In the genomic region with DNA sequence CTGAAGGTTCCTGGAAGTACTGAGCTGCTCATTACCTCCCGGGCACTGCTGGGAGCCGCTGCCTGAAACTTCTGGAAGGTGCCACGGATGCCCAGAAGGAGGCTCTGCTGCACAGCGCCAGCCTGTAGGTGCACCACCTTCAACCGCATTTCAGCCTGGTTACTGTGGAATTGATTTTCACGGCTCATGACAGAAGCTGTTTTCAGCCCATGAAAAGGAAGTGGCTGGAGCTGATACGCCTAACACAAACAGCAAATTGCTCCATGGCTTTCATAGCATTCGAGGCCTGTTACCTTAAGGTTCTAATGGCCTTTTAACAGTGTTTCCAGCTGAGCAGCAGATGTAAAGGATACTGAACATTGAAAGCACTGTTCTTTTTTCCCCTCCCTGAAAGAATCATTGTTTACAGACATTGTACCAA, we compare ENCODE assay signal across 8 cellular contexts. TPM values are rescaled to one million over a fixed set of nuclear protein-coding genes. Genes with fewer than 3 reads are reported as not detected.
DNase-seq lines count a peak whose midpoint lies in the region; ATAC-seq and TF ChIP-seq lines count a peak whose summit lies in the region.

No MANE protein-coding gene starts in this region.

- ATAC-seq in SK-N-SH treated with all-trans-retinoic acid at 6 μM for 48 hours: peak; percentile 89

- no peaks in the 10 kb centered on the region for H3K9me2 ChIP-seq in PC-9 (ENCODE audit: insufficient read depth)

- CTCF ChIA-PET in PC-9 (lab: Charles Lee): no interaction called here

- no peak overlapping the region for H3K27ac ChIP-seq in PC-9

- H3K79me2 ChIP-seq in PC-9 (ENCODE audit: low read depth): no peaks in the 10 kb centered on the region

- intact Hi-C loops in PC-9 (cut with micrococcal nuclease; ENCODE audit: unreplicated experiment): no loop called here

- H3K4me3 ChIP-seq in BE2C (ENCODE audit: low read depth, low read length): no peak overlapping the region
- no peak overlapping the region for H3K4me3 ChIP-seq in PC-9

- no peaks in the 10 kb centered on the region for H4K20me1 ChIP-seq in PC-9 (ENCODE audit: insufficient read depth)

- TF ChIP-seq CTCF in BE2C (IDR thresholded peaks at IDR 0.05; ENCODE audit: low read depth, low read length) (peak; percentile 96), PC-9 (conservative IDR thresholded peaks at IDR 0.05) (no peak)

- POLR2A ChIA-PET in PC-9 (lab: Charles Lee; ENCODE audit: unreplicated experiment): no interaction called here

- H3K36me3 ChIP-seq in BE2C (no peaks in the 10 kb centered on the region), PC-9 (ENCODE audit: low read depth) (no peaks in the 10 kb centered on the region)

- DNase-seq in BE2C (peak; percentile 83), M059J (ENCODE audit: low read depth) (peak; percentile 75), left kidney (ENCODE audit: low read depth, low spot score) (peak; percentile 79), ureter (ENCODE audit: low spot score) (no peak), GM19240 (ENCODE audit: insufficient read length, low spot score) (no peak), PC-9 (no peak), NOMO-1 (lab: John Stamatoyannopoulos, UW; ENCODE audit: unreplicated experiment in 2 of 2) (no peak)

- H3F3A ChIP-seq in PC-9 (ENCODE audit: insufficient read depth, low read depth): no peaks in the 10 kb centered on the region

- H3K4me1 ChIP-seq in BE2C (peaks cover 17% of the 10 kb centered on the region), PC-9 (replicated peaks; ENCODE audit: insufficient read depth) (no peaks in the 10 kb centered on the region)

- no peaks in the 10 kb centered on the region for H3K27me3 ChIP-seq in BE2C
- H3K27me3 ChIP-seq in PC-9 (ENCODE audit: insufficient read depth, low read depth): no peaks in the 10 kb centered on the region

- H3K4me2 ChIP-seq in PC-9: no peak overlapping the region

- H3K9me3 ChIP-seq in BE2C: 0 out of 2 replicates have a peak, but pooled peaks cover 2% of the 10 kb centered on the region
- no peaks in the 10 kb centered on the region; the same call in 1 of the 2 replicates for H3K9me3 ChIP-seq in PC-9 (ENCODE audit: insufficient read depth, low read depth)

- no TSS peak for BruUV-seq in PC-9 (replicated peaks; lab: Mats Ljungman, UMichigan)

- H2AFZ ChIP-seq in PC-9: no peak overlapping the region

TF ChIP-seq in SK-N-SH treated with all-trans-retinoic acid at 6 μM for 48 hours, 23 proteins besides CTCF, POLR2A, EP300 and RAD21:
- TF ChIP-seq ZC3H10 (CRISPR knock-in tag; IDR thresholded peaks at IDR 0.05) (no peak), ARNTL (CRISPR knock-in tag; IDR thresholded peaks at IDR 0.05; ENCODE audit: borderline replicate concordance, low read depth) (no peak), GLIS3 (CRISPR knock-in tag; IDR thresholded peaks at IDR 0.05) (no peak)

RNA-seq across cellular contexts. Expression of a gene that starts 22.0 kb away (rescaled TPM):
- 10.7 TPM for polyA plus RNA-seq in BE2C (2012; ENCODE audit: insufficient read depth, insufficient read length, low read depth)
- 0.37 and 0.71 TPM in 2 replicates for total RNA-seq in M059J (2014; rRNA removed; shearing (Covaris generic))
- total RNA-seq in ureter (6.8 TPM), PC-9 (2021) (not detected in 2 replicates)

Comparison
In these comparisons a context has a peak if more than half of its experiments do, and no peak if none do; other contexts are left out.
1. DNase-seq: peak in BE2C (single experiment), M059J (single experiment) and left kidney (single experiment); none in ureter (single experiment), GM19240 (single experiment), PC-9 (0 of 2) and NOMO-1 (0 of 2).